9 cellular contexts compared by ENCODE assay signal in genomic region chr15:98548172-98548971, GRCh38.
A peak's percentile ranks its signal among the peaks of the same experiment; 100 is the strongest.
DNase-seq lines count a peak whose midpoint lies in the region; ATAC-seq and TF ChIP-seq lines count a peak whose summit lies in the region.
"Had no signal": no experiment of that assay in that cellular context is flagged by ENCODE, and none has a peak within 500 bp of the region (broad histone marks: within the 10 kb centered on the region; RNA-seq: fewer than 3 reads in every experiment).

No MANE protein-coding gene starts in this region.

- H3K9me3 ChIP-seq in neutrophil = no peaks in the 10 kb centered on the region
- no peaks in the 10 kb centered on the region for H3K9me3 ChIP-seq in testis

- peaks cover 2 to 7% of the 10 kb centered on the region in 2 donors for H3K9me3 Mint-ChIP-seq in activated naive CD4-positive, alpha-beta T cell treated with anti-CD3 and anti-CD28 coated beads, Interleukin-2, amount 50 U/mL, for 72 hours

- no peaks in the 10 kb centered on the region for H3K36me3 ChIP-seq in neutrophil
- H3K36me3 ChIP-seq in testis (ENCODE audit: low read depth, missing control alignments) = no peaks in the 10 kb centered on the region

- H3K4me1 ChIP-seq in neutrophil (ENCODE audit: control insufficient read depth in 1 of 2, insufficient read depth in 1 of 2, low read depth in 1 of 2, low read length in 1 of 2) (peaks cover 45 to 48% of the 10 kb centered on the region in 2 experiments), testis (peaks cover 3% of the 10 kb centered on the region)

- 1% methylated on average over 28 to 54 of the region's 63 CpGs for WGBS in testis, 2 donors

- peak overlapping the region; percentile 96 for H3K27ac ChIP-seq in neutrophil
- H3K27ac ChIP-seq in testis = peak overlapping the region; percentile 38 to 84
- H3K27ac ChIP-seq: KMS-11 had no signal

- H3K4me3 ChIP-seq in neutrophil (ENCODE audit: low read depth in 1 of 2, low read length in 1 of 2) = peak overlapping the region; percentile 74 to 90
- peak overlapping the region; percentile 47 to 74 for H3K4me3 ChIP-seq in testis

- intact Hi-C loops in head of caudate nucleus (cut with DNase I) = no loop called here
- intact Hi-C loops in testis (cut with DNase I; ENCODE audit: low total_unique reads) = no loop called here

- peaks cover 16 to 25% of the 10 kb centered on the region in 2 donors for H3K36me3 Mint-ChIP-seq in activated naive CD4-positive, alpha-beta T cell treated with anti-CD3 and anti-CD28 coated beads, Interleukin-2, amount 50 U/mL, for 72 hours

- ATAC-seq in activated naive CD4-positive, alpha-beta T cell treated with anti-CD3 and anti-CD28 coated beads, Interleukin-2, amount 50 U/mL, for 72 hours = peak; percentile 95

- no peak for TF ChIP-seq POLR2A in testis (IDR thresholded peaks at IDR 0.05)

- peak overlapping the region; percentile 83 to 86 for H3K27ac Mint-ChIP-seq in activated naive CD4-positive, alpha-beta T cell treated with anti-CD3 and anti-CD28 coated beads, Interleukin-2, amount 50 U/mL, for 72 hours

- H3K27me3 ChIP-seq in neutrophil (no peaks in the 10 kb centered on the region), testis (no peaks in the 10 kb centered on the region)

- TF ChIP-seq CTCF in neutrophil (IDR thresholded peaks at IDR 0.05) (no peak), testis (IDR thresholded peaks at IDR 0.05) (peak in 2 of 3 experiments; percentile 20)

- DNase-seq in COLO668 (lab: John Stamatoyannopoulos, UW; ENCODE audit: unreplicated experiment) = peak; percentile 39
- peak; percentile 64 to 75 for DNase-seq in NCI-H524 (lab: John Stamatoyannopoulos, UW)
- DNase-seq in activated naive CD4-positive, alpha-beta T cell treated with anti-CD3 and anti-CD28 coated beads, Interleukin-2, amount 50 U/mL, for 72 hours (ENCODE audit: low spot score in 2 of 2) = peak; percentile 56 to 73
- DNase-seq in head of caudate nucleus = peak; percentile 41 to 87 (median 68)
- peak; percentile 78 for DNase-seq in testis
- no peak for DNase-seq in T-helper 9 cell
- no peak for DNase-seq in HuH-7 (ENCODE audit: low spot score)

Comparison
In these comparisons a context has a peak if more than half of its experiments do, and no peak if none do; other contexts are left out.
1. DNase-seq: peak in COLO668 (single experiment), NCI-H524 (2 of 2), activated naive CD4-positive, alpha-beta T cell treated with anti-CD3 and anti-CD28 coated beads, Interleukin-2, amount 50 U/mL, for 72 hours (2 of 2), head of caudate nucleus (42 of 42) and testis (single experiment); none in T-helper 9 cell (single experiment) and HuH-7 (single experiment).